Comparison of ENCODE assay signal across 1 cellular context in the genomic region with DNA sequence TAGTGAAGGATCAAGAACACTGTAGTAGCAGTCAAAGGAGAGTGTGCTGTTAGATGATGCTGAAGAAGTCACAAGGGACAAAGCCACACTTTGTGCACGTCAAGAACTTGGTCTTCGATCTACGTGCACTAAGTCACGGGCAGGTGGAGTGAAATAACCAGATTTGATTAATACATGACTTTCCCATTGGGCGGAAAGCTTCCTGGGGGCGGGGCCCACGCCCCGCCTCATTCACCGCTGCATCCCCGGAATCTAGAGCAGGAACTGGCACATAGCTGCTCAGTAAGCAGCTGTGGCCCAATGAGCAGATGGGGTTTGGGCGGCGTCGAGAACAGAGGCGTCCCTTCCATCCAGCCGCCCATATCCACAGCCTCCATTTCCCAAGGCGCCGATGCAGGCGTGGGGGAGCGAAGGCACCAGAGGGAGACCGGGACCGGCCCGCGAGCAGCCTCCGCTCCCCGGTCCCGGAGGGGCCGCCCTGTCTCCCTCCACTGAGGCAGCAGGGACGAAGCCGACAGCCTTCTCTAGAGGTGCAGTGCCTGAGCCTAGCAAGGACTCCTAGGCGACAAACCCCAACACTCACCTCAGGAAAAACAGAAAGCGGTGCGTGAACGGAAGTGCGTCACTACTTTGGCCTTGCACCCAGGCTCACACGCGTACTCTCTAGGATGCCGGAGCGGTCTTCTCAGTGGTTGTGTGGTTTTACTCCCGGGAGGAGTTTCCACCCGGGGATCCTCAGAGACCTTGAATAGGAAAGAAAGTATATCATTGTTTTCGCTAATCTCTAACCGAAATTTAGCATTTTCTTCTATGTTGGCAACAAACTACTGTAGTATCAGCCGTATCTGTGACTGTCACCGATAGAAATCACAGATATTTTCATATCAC.
A peak's percentile ranks its signal among the peaks of the same experiment; 100 is the strongest.
TF ChIP-seq lines count a peak whose summit lies in the region.

No MANE protein-coding gene starts in this region.

TF ChIP-seq in H1, 55 proteins besides CTCF, POLR2A, EP300 and RAD21 (continues in another document):
- TF ChIP-seq SRF (IDR thresholded peaks at IDR 0.05; ENCODE audit: low read depth, low read length) (no peak), CBX8 (IDR thresholded peaks at IDR 0.05; ENCODE audit: borderline replicate concordance, low read depth, low read length) (no peak), TCF12 (IDR thresholded peaks at IDR 0.05; ENCODE audit: low read depth, low read length) (no peak), KDM5A (IDR thresholded peaks at IDR 0.05; ENCODE audit: low read length) (0 out of 2 replicates have a peak, but pooled peaks have one; percentile 49), TBP (IDR thresholded peaks at IDR 0.05; ENCODE audit: low read depth, low read length) (peak; percentile 75; the same call in 1 of the 2 replicates), BACH1 (IDR thresholded peaks at IDR 0.05; ENCODE audit: low read length) (peak; percentile 79), SIRT6 (IDR thresholded peaks at IDR 0.05; ENCODE audit: low read length) (no peak), ZNF274 (IDR thresholded peaks at IDR 0.05; ENCODE audit: borderline replicate concordance, extremely low read depth, low read length) (no peak), CBX5 (IDR thresholded peaks at IDR 0.05; ENCODE audit: low read depth, low read length) (no peak), SIN3A (conservative IDR thresholded peaks at IDR 0.05 in 1 of 2, IDR thresholded peaks at IDR 0.05 in 1 of 2; ENCODE audit: low read depth in 1 of 2, low read length in 2 of 2) (peak in 1 of 2 experiments; percentile 55; a peak in 1 of 4 replicates), RBBP5 (IDR thresholded peaks at IDR 0.05; ENCODE audit: borderline replicate concordance, low read depth, low read length) (no peak; the same call in 1 of the 2 replicates), CHD2 (IDR thresholded peaks at IDR 0.05; ENCODE audit: low read length) (no peak), EZH2 (IDR thresholded peaks at IDR 0.05; ENCODE audit: low read depth, low read length, severe bottlenecking) (no peak), YY1 (IDR thresholded peaks at IDR 0.05; ENCODE audit: low read depth, low read length) (0 out of 2 replicates have a peak, but pooled peaks have one; percentile 43), EGR1 (IDR thresholded peaks at IDR 0.05; ENCODE audit: borderline replicate concordance, low read depth, low read length) (no peak), POLR2AphosphoS5 (IDR thresholded peaks at IDR 0.05; ENCODE audit: low read depth, low read length) (peak; percentile 96), PHF8 (conservative IDR thresholded peaks at IDR 0.05; ENCODE audit: low read depth, low read length) (peak; percentile 98), JUN (IDR thresholded peaks at IDR 0.05; ENCODE audit: low read depth, low read length) (no peak), CEBPB (IDR thresholded peaks at IDR 0.05; ENCODE audit: low read depth, low read length) (no peak), SP2 (IDR thresholded peaks at IDR 0.05; ENCODE audit: low read length) (peak; percentile 90), NRF1 (IDR thresholded peaks at IDR 0.05; ENCODE audit: low read depth, low read length) (no peak), FOSL1 (IDR thresholded peaks at IDR 0.05; ENCODE audit: insufficient read depth, low read depth, low read length) (no peak), RXRA (IDR thresholded peaks at IDR 0.05; ENCODE audit: insufficient read depth, low read depth, low read length) (no peak), SP4 (IDR thresholded peaks at IDR 0.05; ENCODE audit: low read length) (no peak), TAF1 (IDR thresholded peaks at IDR 0.05; ENCODE audit: low read depth, low read length) (peak; percentile 92), GABPA (IDR thresholded peaks at IDR 0.05; ENCODE audit: borderline replicate concordance, insufficient read depth, low read length) (peak; percentile 79; the same call in 1 of the 2 replicates), SP1 (IDR thresholded peaks at IDR 0.05; ENCODE audit: low read depth, low read length) (peak; percentile 13; the same call in 1 of the 2 replicates), SUZ12 (IDR thresholded peaks at IDR 0.05; ENCODE audit: low read length) (no peak), NANOG (IDR thresholded peaks at IDR 0.05; ENCODE audit: insufficient read depth, low read depth, low read length, poor library complexity, severe bottlenecking) (no peak), SAP30 (IDR thresholded peaks at IDR 0.05; ENCODE audit: insufficient read depth, insufficient replicate concordance, low read length) (no peak), KDM1A (IDR thresholded peaks at IDR 0.05; ENCODE audit: borderline replicate concordance, low read length) (no peak), SIX5 (IDR thresholded peaks at IDR 0.05; ENCODE audit: low read depth, low read length) (no peak), ASH2L (IDR thresholded peaks at IDR 0.05; ENCODE audit: low read length) (peak; percentile 87), CHD1 (IDR thresholded peaks at IDR 0.05; ENCODE audit: low read depth, low read length) (no peak), TAF7 (optimal IDR thresholded peaks at IDR 0.05; ENCODE audit: borderline replicate concordance, low read depth, low read length) (peak; percentile 81), MAFK (IDR thresholded peaks at IDR 0.05; ENCODE audit: low read depth, low read length) (no peak), POU5F1 (IDR thresholded peaks at IDR 0.05; ENCODE audit: low read depth, low read length) (no peak), GTF2F1 (IDR thresholded peaks at IDR 0.05; ENCODE audit: borderline replicate concordance, low read depth, low read length) (0 out of 2 replicates have a peak, but pooled peaks have one; percentile 50), CTBP2 (IDR thresholded peaks at IDR 0.05; ENCODE audit: borderline replicate concordance, insufficient read depth, insufficient read length, low read length) (no peak), HDAC6 (IDR thresholded peaks at IDR 0.05; ENCODE audit: low read depth, low read length) (no peak), BCL11A (IDR thresholded peaks at IDR 0.05; ENCODE audit: low read depth in 2 of 2, low read length in 2 of 2) (no peak), CREB1 (IDR thresholded peaks at IDR 0.05) (peak; percentile 93), TEAD4 (IDR thresholded peaks at IDR 0.05; ENCODE audit: low read depth, low read length) (0 out of 2 replicates have a peak, but pooled peaks have one; percentile 22), RNF2 (IDR thresholded peaks at IDR 0.05; ENCODE audit: borderline replicate concordance, low read depth, low read length, missing control alignments, poor library complexity, severe bottlenecking) (no peak), BRCA1 (IDR thresholded peaks at IDR 0.05; ENCODE audit: low read depth, low read length) (no peak), JUND (IDR thresholded peaks at IDR 0.05; ENCODE audit: low read length) (no peak), RFX5 (IDR thresholded peaks at IDR 0.05; ENCODE audit: borderline replicate concordance, low read depth, low read length) (no peak), KDM4A (IDR thresholded peaks at IDR 0.05; ENCODE audit: low read depth, low read length, severe bottlenecking) (peak; percentile 89)
- TF ChIP-seq, protein P1, sequence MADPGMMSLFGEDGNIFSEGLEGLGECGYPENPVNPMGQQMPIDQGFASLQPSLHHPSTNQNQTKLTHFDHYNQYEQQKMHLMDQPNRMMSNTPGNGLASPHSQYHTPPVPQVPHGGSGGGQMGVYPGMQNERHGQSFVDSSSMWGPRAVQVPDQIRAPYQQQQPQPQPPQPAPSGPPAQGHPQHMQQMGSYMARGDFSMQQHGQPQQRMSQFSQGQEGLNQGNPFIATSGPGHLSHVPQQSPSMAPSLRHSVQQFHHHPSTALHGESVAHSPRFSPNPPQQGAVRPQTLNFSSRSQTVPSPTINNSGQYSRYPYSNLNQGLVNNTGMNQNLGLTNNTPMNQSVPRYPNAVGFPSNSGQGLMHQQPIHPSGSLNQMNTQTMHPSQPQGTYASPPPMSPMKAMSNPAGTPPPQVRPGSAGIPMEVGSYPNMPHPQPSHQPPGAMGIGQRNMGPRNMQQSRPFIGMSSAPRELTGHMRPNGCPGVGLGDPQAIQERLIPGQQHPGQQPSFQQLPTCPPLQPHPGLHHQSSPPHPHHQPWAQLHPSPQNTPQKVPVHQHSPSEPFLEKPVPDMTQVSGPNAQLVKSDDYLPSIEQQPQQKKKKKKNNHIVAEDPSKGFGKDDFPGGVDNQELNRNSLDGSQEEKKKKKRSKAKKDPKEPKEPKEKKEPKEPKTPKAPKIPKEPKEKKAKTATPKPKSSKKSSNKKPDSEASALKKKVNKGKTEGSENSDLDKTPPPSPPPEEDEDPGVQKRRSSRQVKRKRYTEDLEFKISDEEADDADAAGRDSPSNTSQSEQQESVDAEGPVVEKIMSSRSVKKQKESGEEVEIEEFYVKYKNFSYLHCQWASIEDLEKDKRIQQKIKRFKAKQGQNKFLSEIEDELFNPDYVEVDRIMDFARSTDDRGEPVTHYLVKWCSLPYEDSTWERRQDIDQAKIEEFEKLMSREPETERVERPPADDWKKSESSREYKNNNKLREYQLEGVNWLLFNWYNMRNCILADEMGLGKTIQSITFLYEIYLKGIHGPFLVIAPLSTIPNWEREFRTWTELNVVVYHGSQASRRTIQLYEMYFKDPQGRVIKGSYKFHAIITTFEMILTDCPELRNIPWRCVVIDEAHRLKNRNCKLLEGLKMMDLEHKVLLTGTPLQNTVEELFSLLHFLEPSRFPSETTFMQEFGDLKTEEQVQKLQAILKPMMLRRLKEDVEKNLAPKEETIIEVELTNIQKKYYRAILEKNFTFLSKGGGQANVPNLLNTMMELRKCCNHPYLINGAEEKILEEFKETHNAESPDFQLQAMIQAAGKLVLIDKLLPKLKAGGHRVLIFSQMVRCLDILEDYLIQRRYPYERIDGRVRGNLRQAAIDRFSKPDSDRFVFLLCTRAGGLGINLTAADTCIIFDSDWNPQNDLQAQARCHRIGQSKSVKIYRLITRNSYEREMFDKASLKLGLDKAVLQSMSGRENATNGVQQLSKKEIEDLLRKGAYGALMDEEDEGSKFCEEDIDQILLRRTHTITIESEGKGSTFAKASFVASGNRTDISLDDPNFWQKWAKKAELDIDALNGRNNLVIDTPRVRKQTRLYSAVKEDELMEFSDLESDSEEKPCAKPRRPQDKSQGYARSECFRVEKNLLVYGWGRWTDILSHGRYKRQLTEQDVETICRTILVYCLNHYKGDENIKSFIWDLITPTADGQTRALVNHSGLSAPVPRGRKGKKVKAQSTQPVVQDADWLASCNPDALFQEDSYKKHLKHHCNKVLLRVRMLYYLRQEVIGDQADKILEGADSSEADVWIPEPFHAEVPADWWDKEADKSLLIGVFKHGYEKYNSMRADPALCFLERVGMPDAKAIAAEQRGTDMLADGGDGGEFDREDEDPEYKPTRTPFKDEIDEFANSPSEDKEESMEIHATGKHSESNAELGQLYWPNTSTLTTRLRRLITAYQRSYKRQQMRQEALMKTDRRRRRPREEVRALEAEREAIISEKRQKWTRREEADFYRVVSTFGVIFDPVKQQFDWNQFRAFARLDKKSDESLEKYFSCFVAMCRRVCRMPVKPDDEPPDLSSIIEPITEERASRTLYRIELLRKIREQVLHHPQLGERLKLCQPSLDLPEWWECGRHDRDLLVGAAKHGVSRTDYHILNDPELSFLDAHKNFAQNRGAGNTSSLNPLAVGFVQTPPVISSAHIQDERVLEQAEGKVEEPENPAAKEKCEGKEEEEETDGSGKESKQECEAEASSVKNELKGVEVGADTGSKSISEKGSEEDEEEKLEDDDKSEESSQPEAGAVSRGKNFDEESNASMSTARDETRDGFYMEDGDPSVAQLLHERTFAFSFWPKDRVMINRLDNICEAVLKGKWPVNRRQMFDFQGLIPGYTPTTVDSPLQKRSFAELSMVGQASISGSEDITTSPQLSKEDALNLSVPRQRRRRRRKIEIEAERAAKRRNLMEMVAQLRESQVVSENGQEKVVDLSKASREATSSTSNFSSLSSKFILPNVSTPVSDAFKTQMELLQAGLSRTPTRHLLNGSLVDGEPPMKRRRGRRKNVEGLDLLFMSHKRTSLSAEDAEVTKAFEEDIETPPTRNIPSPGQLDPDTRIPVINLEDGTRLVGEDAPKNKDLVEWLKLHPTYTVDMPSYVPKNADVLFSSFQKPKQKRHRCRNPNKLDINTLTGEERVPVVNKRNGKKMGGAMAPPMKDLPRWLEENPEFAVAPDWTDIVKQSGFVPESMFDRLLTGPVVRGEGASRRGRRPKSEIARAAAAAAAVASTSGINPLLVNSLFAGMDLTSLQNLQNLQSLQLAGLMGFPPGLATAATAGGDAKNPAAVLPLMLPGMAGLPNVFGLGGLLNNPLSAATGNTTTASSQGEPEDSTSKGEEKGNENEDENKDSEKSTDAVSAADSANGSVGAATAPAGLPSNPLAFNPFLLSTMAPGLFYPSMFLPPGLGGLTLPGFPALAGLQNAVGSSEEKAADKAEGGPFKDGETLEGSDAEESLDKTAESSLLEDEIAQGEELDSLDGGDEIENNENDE (IDR thresholded peaks at IDR 0.05; ENCODE audit: insufficient replicate concordance, low read length): no peak
- TF ChIP-seq, protein P2, sequence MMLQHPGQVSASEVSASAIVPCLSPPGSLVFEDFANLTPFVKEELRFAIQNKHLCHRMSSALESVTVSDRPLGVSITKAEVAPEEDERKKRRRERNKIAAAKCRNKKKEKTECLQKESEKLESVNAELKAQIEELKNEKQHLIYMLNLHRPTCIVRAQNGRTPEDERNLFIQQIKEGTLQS (IDR thresholded peaks at IDR 0.05; ENCODE audit: insufficient read depth, low read depth, low read length): no peak
- TF ChIP-seq, protein P3, sequence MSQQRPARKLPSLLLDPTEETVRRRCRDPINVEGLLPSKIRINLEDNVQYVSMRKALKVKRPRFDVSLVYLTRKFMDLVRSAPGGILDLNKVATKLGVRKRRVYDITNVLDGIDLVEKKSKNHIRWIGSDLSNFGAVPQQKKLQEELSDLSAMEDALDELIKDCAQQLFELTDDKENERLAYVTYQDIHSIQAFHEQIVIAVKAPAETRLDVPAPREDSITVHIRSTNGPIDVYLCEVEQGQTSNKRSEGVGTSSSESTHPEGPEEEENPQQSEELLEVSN (IDR thresholded peaks at IDR 0.05): peak; percentile 59; the same call in 1 of the 2 replicates
- TF ChIP-seq, protein P4, sequence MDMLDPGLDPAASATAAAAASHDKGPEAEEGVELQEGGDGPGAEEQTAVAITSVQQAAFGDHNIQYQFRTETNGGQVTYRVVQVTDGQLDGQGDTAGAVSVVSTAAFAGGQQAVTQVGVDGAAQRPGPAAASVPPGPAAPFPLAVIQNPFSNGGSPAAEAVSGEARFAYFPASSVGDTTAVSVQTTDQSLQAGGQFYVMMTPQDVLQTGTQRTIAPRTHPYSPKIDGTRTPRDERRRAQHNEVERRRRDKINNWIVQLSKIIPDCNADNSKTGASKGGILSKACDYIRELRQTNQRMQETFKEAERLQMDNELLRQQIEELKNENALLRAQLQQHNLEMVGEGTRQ (IDR thresholded peaks at IDR 0.05; ENCODE audit: low read length): no peak
- TF ChIP-seq, protein P5, sequence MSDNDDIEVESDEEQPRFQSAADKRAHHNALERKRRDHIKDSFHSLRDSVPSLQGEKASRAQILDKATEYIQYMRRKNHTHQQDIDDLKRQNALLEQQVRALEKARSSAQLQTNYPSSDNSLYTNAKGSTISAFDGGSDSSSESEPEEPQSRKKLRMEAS (IDR thresholded peaks at IDR 0.05): peak; percentile 35; the same call in 1 of the 2 replicates
- TF ChIP-seq, protein P6, sequence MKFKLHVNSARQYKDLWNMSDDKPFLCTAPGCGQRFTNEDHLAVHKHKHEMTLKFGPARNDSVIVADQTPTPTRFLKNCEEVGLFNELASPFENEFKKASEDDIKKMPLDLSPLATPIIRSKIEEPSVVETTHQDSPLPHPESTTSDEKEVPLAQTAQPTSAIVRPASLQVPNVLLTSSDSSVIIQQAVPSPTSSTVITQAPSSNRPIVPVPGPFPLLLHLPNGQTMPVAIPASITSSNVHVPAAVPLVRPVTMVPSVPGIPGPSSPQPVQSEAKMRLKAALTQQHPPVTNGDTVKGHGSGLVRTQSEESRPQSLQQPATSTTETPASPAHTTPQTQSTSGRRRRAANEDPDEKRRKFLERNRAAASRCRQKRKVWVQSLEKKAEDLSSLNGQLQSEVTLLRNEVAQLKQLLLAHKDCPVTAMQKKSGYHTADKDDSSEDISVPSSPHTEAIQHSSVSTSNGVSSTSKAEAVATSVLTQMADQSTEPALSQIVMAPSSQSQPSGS (IDR thresholded peaks at IDR 0.05; ENCODE audit: low read length): no peak
